1 cellular context compared by ENCODE assay signal in the genomic region with DNA sequence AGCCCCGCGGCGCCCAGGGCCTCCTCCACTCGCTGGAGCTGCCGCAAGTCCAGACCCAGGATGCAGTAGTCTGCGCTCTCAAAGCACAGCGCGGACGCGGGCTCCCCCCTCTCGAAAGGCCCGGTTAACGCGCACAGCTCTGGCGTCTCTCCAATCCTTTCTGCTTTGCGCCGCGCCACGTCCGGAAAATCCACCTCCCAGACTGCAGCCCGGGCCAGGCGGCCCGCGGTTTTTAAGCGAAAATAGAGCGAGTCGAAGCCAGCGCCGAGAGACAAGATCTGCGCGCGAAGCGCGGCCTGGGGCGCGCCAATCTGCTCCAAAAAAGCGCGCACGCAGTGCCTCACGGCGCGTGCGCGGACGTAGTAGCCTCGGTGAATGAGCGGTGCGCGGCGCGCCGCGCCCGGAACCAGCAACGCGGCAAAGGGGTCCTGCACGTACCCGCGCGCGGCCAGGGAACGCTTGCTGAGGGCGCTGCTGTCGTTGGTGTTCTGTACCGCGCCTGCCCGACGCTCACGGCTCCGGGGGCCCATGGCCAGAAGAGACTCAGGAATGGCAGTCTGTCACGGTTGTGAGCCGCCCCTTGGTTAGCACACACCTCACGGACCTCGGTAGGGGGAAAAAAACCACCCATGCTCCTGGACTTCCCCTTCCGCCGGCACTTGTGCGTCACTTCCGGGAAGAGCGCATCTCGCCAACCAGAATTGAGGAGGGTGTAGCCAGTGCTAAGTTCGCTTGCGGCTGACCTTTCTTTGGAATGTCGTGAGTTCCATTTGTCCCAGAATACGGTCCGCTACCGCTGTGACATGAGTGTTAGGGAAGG.
TF ChIP-seq lines count a peak whose summit lies in the region.

A gene with protein sequence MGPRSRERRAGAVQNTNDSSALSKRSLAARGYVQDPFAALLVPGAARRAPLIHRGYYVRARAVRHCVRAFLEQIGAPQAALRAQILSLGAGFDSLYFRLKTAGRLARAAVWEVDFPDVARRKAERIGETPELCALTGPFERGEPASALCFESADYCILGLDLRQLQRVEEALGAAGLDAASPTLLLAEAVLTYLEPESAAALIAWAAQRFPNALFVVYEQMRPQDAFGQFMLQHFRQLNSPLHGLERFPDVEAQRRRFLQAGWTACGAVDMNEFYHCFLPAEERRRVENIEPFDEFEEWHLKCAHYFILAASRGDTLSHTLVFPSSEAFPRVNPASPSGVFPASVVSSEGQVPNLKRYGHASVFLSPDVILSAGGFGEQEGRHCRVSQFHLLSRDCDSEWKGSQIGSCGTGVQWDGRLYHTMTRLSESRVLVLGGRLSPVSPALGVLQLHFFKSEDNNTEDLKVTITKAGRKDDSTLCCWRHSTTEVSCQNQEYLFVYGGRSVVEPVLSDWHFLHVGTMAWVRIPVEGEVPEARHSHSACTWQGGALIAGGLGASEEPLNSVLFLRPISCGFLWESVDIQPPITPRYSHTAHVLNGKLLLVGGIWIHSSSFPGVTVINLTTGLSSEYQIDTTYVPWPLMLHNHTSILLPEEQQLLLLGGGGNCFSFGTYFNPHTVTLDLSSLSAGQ (minus strand): TSS at position 614 of the 820 bp plus-strand sequence. CDS start 84 bp downstream, at position 530.

TF ChIP-seq in WTC11, 78 proteins besides CTCF, POLR2A, EP300 and RAD21 (continued from another document):
- TF ChIP-seq, protein P1, sequence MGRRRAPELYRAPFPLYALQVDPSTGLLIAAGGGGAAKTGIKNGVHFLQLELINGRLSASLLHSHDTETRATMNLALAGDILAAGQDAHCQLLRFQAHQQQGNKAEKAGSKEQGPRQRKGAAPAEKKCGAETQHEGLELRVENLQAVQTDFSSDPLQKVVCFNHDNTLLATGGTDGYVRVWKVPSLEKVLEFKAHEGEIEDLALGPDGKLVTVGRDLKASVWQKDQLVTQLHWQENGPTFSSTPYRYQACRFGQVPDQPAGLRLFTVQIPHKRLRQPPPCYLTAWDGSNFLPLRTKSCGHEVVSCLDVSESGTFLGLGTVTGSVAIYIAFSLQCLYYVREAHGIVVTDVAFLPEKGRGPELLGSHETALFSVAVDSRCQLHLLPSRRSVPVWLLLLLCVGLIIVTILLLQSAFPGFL (CRISPR knock-in tag; IDR thresholded peaks at IDR 0.05; ENCODE audit: borderline replicate concordance): no peak
- TF ChIP-seq ZNF416 (CRISPR knock-in tag; IDR thresholded peaks at IDR 0.05) (0 out of 2 replicates have a peak, but pooled peaks have one; percentile 65), ETV6 (CRISPR knock-in tag; IDR thresholded peaks at IDR 0.05) (peak; percentile 100), NFE2L1 (CRISPR knock-in tag; IDR thresholded peaks at IDR 0.05) (no peak), TEAD4 (CRISPR knock-in tag; IDR thresholded peaks at IDR 0.05) (no peak), SMAD3 (CRISPR knock-in tag; IDR thresholded peaks at IDR 0.05; ENCODE audit: borderline replicate concordance) (0 out of 2 replicates have a peak, but pooled peaks have one; percentile 12), USF1 (CRISPR knock-in tag; IDR thresholded peaks at IDR 0.05) (peak; percentile 67; the same call in 1 of the 2 replicates)
- TF ChIP-seq, protein P2, sequence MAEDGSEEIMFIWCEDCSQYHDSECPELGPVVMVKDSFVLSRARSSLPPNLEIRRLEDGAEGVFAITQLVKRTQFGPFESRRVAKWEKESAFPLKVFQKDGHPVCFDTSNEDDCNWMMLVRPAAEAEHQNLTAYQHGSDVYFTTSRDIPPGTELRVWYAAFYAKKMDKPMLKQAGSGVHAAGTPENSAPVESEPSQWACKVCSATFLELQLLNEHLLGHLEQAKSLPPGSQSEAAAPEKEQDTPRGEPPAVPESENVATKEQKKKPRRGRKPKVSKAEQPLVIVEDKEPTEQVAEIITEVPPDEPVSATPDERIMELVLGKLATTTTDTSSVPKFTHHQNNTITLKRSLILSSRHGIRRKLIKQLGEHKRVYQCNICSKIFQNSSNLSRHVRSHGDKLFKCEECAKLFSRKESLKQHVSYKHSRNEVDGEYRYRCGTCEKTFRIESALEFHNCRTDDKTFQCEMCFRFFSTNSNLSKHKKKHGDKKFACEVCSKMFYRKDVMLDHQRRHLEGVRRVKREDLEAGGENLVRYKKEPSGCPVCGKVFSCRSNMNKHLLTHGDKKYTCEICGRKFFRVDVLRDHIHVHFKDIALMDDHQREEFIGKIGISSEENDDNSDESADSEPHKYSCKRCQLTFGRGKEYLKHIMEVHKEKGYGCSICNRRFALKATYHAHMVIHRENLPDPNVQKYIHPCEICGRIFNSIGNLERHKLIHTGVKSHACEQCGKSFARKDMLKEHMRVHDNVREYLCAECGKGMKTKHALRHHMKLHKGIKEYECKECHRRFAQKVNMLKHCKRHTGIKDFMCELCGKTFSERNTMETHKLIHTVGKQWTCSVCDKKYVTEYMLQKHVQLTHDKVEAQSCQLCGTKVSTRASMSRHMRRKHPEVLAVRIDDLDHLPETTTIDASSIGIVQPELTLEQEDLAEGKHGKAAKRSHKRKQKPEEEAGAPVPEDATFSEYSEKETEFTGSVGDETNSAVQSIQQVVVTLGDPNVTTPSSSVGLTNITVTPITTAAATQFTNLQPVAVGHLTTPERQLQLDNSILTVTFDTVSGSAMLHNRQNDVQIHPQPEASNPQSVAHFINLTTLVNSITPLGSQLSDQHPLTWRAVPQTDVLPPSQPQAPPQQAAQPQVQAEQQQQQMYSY (CRISPR knock-in tag; IDR thresholded peaks at IDR 0.05): 0 out of 2 replicates have a peak, but pooled peaks have one; percentile 23
TF ChIP-seq in WTC11: peak in this region for 30.
